In the genomic region with DNA sequence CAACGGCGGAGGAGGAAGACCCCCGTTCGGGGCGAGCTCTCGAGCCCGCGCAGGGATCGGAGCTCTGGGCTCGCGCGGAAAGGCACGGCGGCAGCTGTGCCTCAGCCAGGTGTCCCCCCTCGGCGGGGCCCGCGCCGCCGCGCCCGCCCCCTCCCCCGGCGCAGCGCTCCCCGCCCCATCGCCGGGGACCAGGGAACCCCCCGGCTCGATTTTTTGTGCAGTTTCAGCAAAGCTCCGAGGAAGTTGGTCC, we compare ENCODE assay signal across 8 cellular contexts.
DNase-seq lines count a peak whose midpoint lies in the region; ATAC-seq, FAIRE-seq and TF ChIP-seq lines count a peak whose summit lies in the region.

No MANE protein-coding gene starts in this region.

- peak overlapping the region; percentile 99 for H3K27ac ChIP-seq in HL-60 (replicated peaks)
- peak overlapping the region; percentile 83 for H3K27ac ChIP-seq in mesodermal cell (ENCODE audit: low read depth, low read length, severe bottlenecking)

- H3K4me1 ChIP-seq in mesodermal cell (ENCODE audit: control insufficient read depth, insufficient read depth, low read length, poor library complexity, severe bottlenecking): peaks cover 26% of the 10 kb centered on the region

- TF ChIP-seq CTCF in HL-60 (IDR thresholded peaks at IDR 0.05; ENCODE audit: insufficient read depth, low read length) (no peak), bronchial epithelial cell (IDR thresholded peaks at IDR 0.05; ENCODE audit: insufficient read depth, low read length, severe bottlenecking) (no peak)

- peak; percentile 52 for DNase-seq in T-helper 2 cell treated with Interferon-gamma antibody and Interleukin-4, amounts not matched to agents 5 μg/mL and 100 μg/mL, for 36 hours (ENCODE audit: low spot score)
- DNase-seq in T-helper 2 cell (no peak), HL-60 (ENCODE audit: low read depth in 1 of 2, low spot score in 1 of 2) (peak in 1 of 2 experiments; percentile 47), bronchial epithelial cell (ENCODE audit: low read depth) (no peak), RKO (ENCODE audit: low spot score) (no peak), NCI-H128 (lab: John Stamatoyannopoulos, UW; ENCODE audit: unreplicated experiment) (no peak)

- H3K27me3 ChIP-seq in HL-60 (ENCODE audit: insufficient read depth, poor library complexity, severe bottlenecking): no peaks in the 10 kb centered on the region
- peaks cover 11% of the 10 kb centered on the region for H3K27me3 ChIP-seq in bronchial epithelial cell (ENCODE audit: control insufficient read depth, insufficient read depth, low read length)

- H3K4me1 Mint-ChIP-seq in T-helper 2 cell treated with Interferon-gamma antibody and Interleukin-4, amounts not matched to agents 5 μg/mL and 100 μg/mL, for 36 hours (ENCODE audit: low read depth): peaks cover 41% of the 10 kb centered on the region

- WGBS in mesodermal cell (ENCODE audit: insufficient coverage in 2 of 2), 2 experiments: 1% methylated on average over 21 to 22 of the region's 31 CpGs

- peaks cover 42% of the 10 kb centered on the region for H3K27me3 Mint-ChIP-seq in T-helper 2 cell treated with Interferon-gamma antibody and Interleukin-4, amounts not matched to agents 5 μg/mL and 100 μg/mL, for 36 hours (ENCODE audit: low read depth)

- H3K36me3 ChIP-seq in bronchial epithelial cell (ENCODE audit: control insufficient read depth, insufficient read depth, low read length) (no peaks in the 10 kb centered on the region), mesodermal cell (ENCODE audit: control insufficient read depth, insufficient read depth, low read length) (no peaks in the 10 kb centered on the region)

- no peak for FAIRE-seq in bronchial epithelial cell (lab: Jason Lieb, UNC)

- H3K4me3 Mint-ChIP-seq in T-helper 2 cell treated with Interferon-gamma antibody and Interleukin-4, amounts not matched to agents 5 μg/mL and 100 μg/mL, for 36 hours: peak overlapping the region; percentile 82

- H3K27ac Mint-ChIP-seq in T-helper 2 cell treated with Interferon-gamma antibody and Interleukin-4, amounts not matched to agents 5 μg/mL and 100 μg/mL, for 36 hours: peak overlapping the region; percentile 77

- H3K4me3 ChIP-seq in HL-60 (replicated peaks; ENCODE audit: insufficient read depth, low read length): peak overlapping the region; percentile 76
- H3K4me3 ChIP-seq in bronchial epithelial cell (ENCODE audit: low read depth, low read length): peak overlapping the region; percentile 99
- peak overlapping the region; percentile 68 for H3K4me3 ChIP-seq in mesodermal cell (ENCODE audit: extremely low read depth, insufficient read depth, low read length, poor library complexity, severe bottlenecking)

- H3K36me3 Mint-ChIP-seq in T-helper 2 cell treated with Interferon-gamma antibody and Interleukin-4, amounts not matched to agents 5 μg/mL and 100 μg/mL, for 36 hours (ENCODE audit: low read depth): peaks cover 14% of the 10 kb centered on the region

- H3K9me3 ChIP-seq in mesodermal cell (ENCODE audit: control insufficient read depth, low read length): no peaks in the 10 kb centered on the region

- no peak for ATAC-seq in GM21786 (IDR thresholded peaks at IDR 0.05; ENCODE audit: unreplicated experiment)

- peaks cover 6% of the 10 kb centered on the region for H3K9me3 Mint-ChIP-seq in T-helper 2 cell treated with Interferon-gamma antibody and Interleukin-4, amounts not matched to agents 5 μg/mL and 100 μg/mL, for 36 hours
